ENCODE assay signal across 8 cellular contexts in genomic region chr1:227886993-227887696, GRCh38.
DNase-seq lines count a peak whose midpoint lies in the region; ATAC-seq and FAIRE-seq lines count a peak whose summit lies in the region.

No MANE protein-coding gene starts in this region.

- H3K9me3 Mint-ChIP-seq in stimulated activated naive CD8-positive, alpha-beta T cell treated with anti-CD3 and anti-CD28 coated beads, Interleukin-15, Interleukin-2, amounts not matched to agents 100 ng/mL and 50 ng/mL, for 24 hours = no peaks in the 10 kb centered on the region

- DNase-seq in AG08396 (ENCODE audit: low spot score) (peak; percentile 79), NCI-H1694 treated with DMSO at 0.1 percent for 48 hours (lab: John Stamatoyannopoulos, UW) (peak; percentile 35), left lobe of liver (ENCODE audit: low spot score) (peak; percentile 36), HTR-8/SVneo (ENCODE audit: insufficient read length, low spot score) (no peak), HUDEP-2 (lab: John Stamatoyannopoulos, UW; ENCODE audit: unreplicated experiment in 76 of 76) (no peak)
- peak; percentile 18 for DNase-seq in central memory CD4-positive, alpha-beta T cell

- no peak overlapping the region for H3K27ac Mint-ChIP-seq in stimulated activated naive CD8-positive, alpha-beta T cell treated with anti-CD3 and anti-CD28 coated beads, Interleukin-15, Interleukin-2, amounts not matched to agents 100 ng/mL and 50 ng/mL, for 24 hours

- ATAC-seq in left lobe of liver = peak; percentile 17
- no peak for ATAC-seq in HG02970 (IDR thresholded peaks at IDR 0.05; ENCODE audit: low FRiP score, unreplicated experiment)

- H3K36me3 Mint-ChIP-seq in stimulated activated naive CD8-positive, alpha-beta T cell treated with anti-CD3 and anti-CD28 coated beads, Interleukin-15, Interleukin-2, amounts not matched to agents 100 ng/mL and 50 ng/mL, for 24 hours (ENCODE audit: low read depth) = no peaks in the 10 kb centered on the region

- H3K4me3 Mint-ChIP-seq in stimulated activated naive CD8-positive, alpha-beta T cell treated with anti-CD3 and anti-CD28 coated beads, Interleukin-15, Interleukin-2, amounts not matched to agents 100 ng/mL and 50 ng/mL, for 24 hours = peak overlapping the region; percentile 26

- no peaks in the 10 kb centered on the region for H3K27me3 Mint-ChIP-seq in stimulated activated naive CD8-positive, alpha-beta T cell treated with anti-CD3 and anti-CD28 coated beads, Interleukin-15, Interleukin-2, amounts not matched to agents 100 ng/mL and 50 ng/mL, for 24 hours

- peaks cover 13% of the 10 kb centered on the region for H3K4me1 Mint-ChIP-seq in stimulated activated naive CD8-positive, alpha-beta T cell treated with anti-CD3 and anti-CD28 coated beads, Interleukin-15, Interleukin-2, amounts not matched to agents 100 ng/mL and 50 ng/mL, for 24 hours (ENCODE audit: low read depth)

- no peak for FAIRE-seq in HTR-8/SVneo (lab: Jason Lieb, UNC)

Comparison
In these comparisons a context has a peak if more than half of its experiments do, and no peak if none do; other contexts are left out.
1. DNase-seq: peak in AG08396 (single experiment), NCI-H1694 treated with DMSO at 0.1 percent for 48 hours (single experiment), central memory CD4-positive, alpha-beta T cell (single experiment) and left lobe of liver (single experiment); none in HTR-8/SVneo (single experiment) and HUDEP-2 (0 of 76).